ENCODE assay signal across 21 cellular contexts in genomic region chr14:32661216-32661615, GRCh38.
"Had no signal": no experiment of that assay in that cellular context is flagged by ENCODE, and none has a peak within 500 bp of the region (broad histone marks: within the 10 kb centered on the region; RNA-seq: fewer than 3 reads in every experiment).

No MANE protein-coding gene starts in this region.

- H3K36me3 ChIP-seq: esophagus muscularis mucosa, gastroesophageal sphincter, left lung, lower lobe of right lung had no signal

- H3K27ac Mint-ChIP-seq: immature natural killer cell, mesothelial cell of epicardium, naive B cell had no signal

- H3K4me3 Mint-ChIP-seq: immature natural killer cell, mesothelial cell of epicardium, naive B cell had no signal

- H3K9me3 ChIP-seq: esophagus muscularis mucosa, gastroesophageal sphincter, left lung, lower lobe of right lung, mucosa of descending colon had no signal

- H3K27ac ChIP-seq: coronary artery, esophagus muscularis mucosa, foreskin keratinocyte, gastroesophageal sphincter, hepatocyte, left lung, lower lobe of right lung had no signal

- H3K4me2 ChIP-seq: hepatocyte had no signal

- H3K4me3 ChIP-seq: coronary artery, dorsolateral prefrontal cortex, esophagus muscularis mucosa, gastroesophageal sphincter, hepatocyte, left lung, lower lobe of right lung, mucosa of descending colon had no signal

- H3K36me3 Mint-ChIP-seq: immature natural killer cell, mesothelial cell of epicardium had no signal

- DNase-seq: dermis blood vessel endothelial cell; dorsolateral prefrontal cortex; effector CD4-positive, alpha-beta T cell; effector memory CD4-positive, alpha-beta T cell; foreskin keratinocyte; head of caudate nucleus; hypothalamus; immature natural killer cell; islet precursor cell; kidney; kidney glomerular epithelial cell; left lung; lower lobe of right lung; mesenchymal stem cell; mucosa of descending colon; naive B cell had no signal

- H3K27me3 Mint-ChIP-seq: naive B cell had no signal

- ATAC-seq: foreskin keratinocyte, gastroesophageal sphincter, left lung, lower lobe of right lung, mucosa of descending colon had no signal

- H3K4me1 ChIP-seq: gastroesophageal sphincter had no signal

- H2AFZ ChIP-seq: hepatocyte had no signal

- H3K27me3 ChIP-seq: dorsolateral prefrontal cortex, esophagus muscularis mucosa, foreskin keratinocyte, gastroesophageal sphincter, hepatocyte, left lung had no signal

- H3K9me3 Mint-ChIP-seq: mesothelial cell of epicardium had no signal

- H3K79me2 ChIP-seq: hepatocyte had no signal

- H3K4me1 Mint-ChIP-seq: immature natural killer cell, naive B cell had no signal
